Comparison of ENCODE assay signal across 18 cellular contexts in the genomic region with DNA sequence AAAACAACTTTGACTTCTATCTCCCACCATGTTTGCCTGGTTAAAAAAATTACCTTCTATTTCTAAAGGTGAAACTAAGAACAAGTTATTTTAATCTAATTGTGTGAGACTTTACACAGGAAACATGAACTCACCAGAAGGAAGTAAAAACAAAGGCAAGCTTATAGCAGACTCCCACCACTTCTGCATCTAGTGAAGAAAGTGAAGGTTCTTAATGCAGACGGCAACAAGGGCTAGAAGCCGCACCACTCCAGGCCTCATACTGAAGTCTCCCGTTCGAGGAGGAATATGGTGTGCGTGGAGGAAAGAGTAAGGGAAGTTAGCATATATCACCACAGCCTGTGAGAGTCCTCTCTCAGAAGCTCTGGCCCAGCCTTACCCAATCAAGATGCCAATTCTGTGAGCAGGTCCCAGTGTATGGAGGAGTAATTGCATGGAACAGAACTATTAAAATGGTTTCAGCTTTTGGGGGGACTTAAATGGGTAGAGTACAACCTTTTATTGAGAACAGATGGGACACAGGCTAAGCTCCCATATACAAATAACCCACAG.
DNase-seq lines count a peak whose midpoint lies in the region; ATAC-seq lines count a peak whose summit lies in the region.
"Had no signal": no experiment of that assay in that cellular context is flagged by ENCODE, and none has a peak within 500 bp of the region (broad histone marks: within the 10 kb centered on the region; RNA-seq: fewer than 3 reads in every experiment).

No MANE protein-coding gene starts in this region.

- peak; percentile 82 for ATAC-seq in GM18519 (IDR thresholded peaks at IDR 0.05; ENCODE audit: low FRiP score, unreplicated experiment)
- ATAC-seq in GM21526 (IDR thresholded peaks at IDR 0.05; ENCODE audit: low FRiP score, unreplicated experiment), result peak; percentile 90
- ATAC-seq in GM19397 (IDR thresholded peaks at IDR 0.05; ENCODE audit: unreplicated experiment), result no peak
- ATAC-seq: left lung; natural killer cell treated with Interleukin-12 subunit alpha and Interleukin-12 subunit beta and Interleukin-15 and Interleukin-18, amount 100 ng/mL, for 72 hours had no signal

- H3K9me3 Mint-ChIP-seq in immature natural killer cell, result peaks cover 0 to 20% (median 2%) of the 10 kb centered on the region in 6 donors

- peaks cover 5 to 23% of the 10 kb centered on the region in 2 donors for H3K4me1 Mint-ChIP-seq in immature natural killer cell

- no peak overlapping the region for H3K4me3 Mint-ChIP-seq in immature natural killer cell
- H3K4me3 Mint-ChIP-seq: natural killer cell treated with Interleukin-12 subunit alpha and Interleukin-12 subunit beta and Interleukin-15 and Interleukin-18, amount 100 ng/mL, for 72 hours; stimulated activated naive CD8-positive, alpha-beta T cell treated with anti-CD3 and anti-CD28 coated beads, Interleukin-15, Interleukin-2, amounts not matched to agents 100 ng/mL and 50 ng/mL, for 24 hours had no signal

- no peak overlapping the region for H3K4me3 ChIP-seq in Jurkat, Clone E6-1 (ENCODE audit: low read length)
- H3K4me3 ChIP-seq: adrenal gland, colonic mucosa, hepatocyte, left lung had no signal

- H3K27me3 Mint-ChIP-seq in immature natural killer cell (ENCODE audit: low read depth in 3 of 3), result peaks cover 0 to 1% (median 0%) of the 10 kb centered on the region in 3 donors
- H3K27me3 Mint-ChIP-seq: natural killer cell treated with Interleukin-12 subunit alpha and Interleukin-12 subunit beta and Interleukin-15 and Interleukin-18, amount 100 ng/mL, for 72 hours; stimulated activated naive CD8-positive, alpha-beta T cell treated with anti-CD3 and anti-CD28 coated beads, Interleukin-15, Interleukin-2, amounts not matched to agents 100 ng/mL and 50 ng/mL, for 24 hours had no signal

- peak overlapping the region in 1 of 6 donors; percentile 24 for H3K27ac Mint-ChIP-seq in immature natural killer cell
- H3K27ac Mint-ChIP-seq: natural killer cell treated with Interleukin-12 subunit alpha and Interleukin-12 subunit beta and Interleukin-15 and Interleukin-18, amount 100 ng/mL, for 72 hours; stimulated activated naive CD8-positive, alpha-beta T cell treated with anti-CD3 and anti-CD28 coated beads, Interleukin-15, Interleukin-2, amounts not matched to agents 100 ng/mL and 50 ng/mL, for 24 hours had no signal

- no peaks in the 10 kb centered on the region for H3K36me3 Mint-ChIP-seq in immature natural killer cell
- H3K36me3 Mint-ChIP-seq: natural killer cell treated with Interleukin-12 subunit alpha and Interleukin-12 subunit beta and Interleukin-15 and Interleukin-18, amount 100 ng/mL, for 72 hours had no signal

- peak; percentile 10 for DNase-seq in Jurkat, Clone E6-1 (ENCODE audit: low read depth, low spot score)
- DNase-seq in immature natural killer cell (peak in 2 of 3 donors; percentile 0 to 3), NCI-H82 (lab: John Stamatoyannopoulos, UW) (no peak), activated gamma-delta T cell treated with Interleukin-2 at 50 U/mL for 16 hours (no peak)
- no peak for DNase-seq in activated effector memory CD4-positive, alpha-beta T cell treated with anti-CD3 and anti-CD28 coated beads, Interleukin-2, amount 50 U/mL, for 16 hours
- DNase-seq: activated CD4-positive, CD25-positive, alpha-beta regulatory T cell; activated T-cell treated with anti-CD3 and anti-CD28 coated beads for 4 hours; adrenal gland; colonic mucosa; left lung; NCI-H1092; NCI-H226 had no signal

Comparison
In these comparisons a context has a peak if more than half of its experiments do, and no peak if none do; other contexts are left out.
1. DNase-seq: peak in Jurkat, Clone E6-1 (single experiment) and immature natural killer cell (2 of 3); none in NCI-H82 (single experiment), activated effector memory CD4-positive, alpha-beta T cell treated with anti-CD3 and anti-CD28 coated beads, Interleukin-2, amount 50 U/mL, for 16 hours (single experiment) and activated gamma-delta T cell treated with Interleukin-2 at 50 U/mL for 16 hours (single experiment).